ENCODE assay signal across 17 cellular contexts in the genomic region with DNA sequence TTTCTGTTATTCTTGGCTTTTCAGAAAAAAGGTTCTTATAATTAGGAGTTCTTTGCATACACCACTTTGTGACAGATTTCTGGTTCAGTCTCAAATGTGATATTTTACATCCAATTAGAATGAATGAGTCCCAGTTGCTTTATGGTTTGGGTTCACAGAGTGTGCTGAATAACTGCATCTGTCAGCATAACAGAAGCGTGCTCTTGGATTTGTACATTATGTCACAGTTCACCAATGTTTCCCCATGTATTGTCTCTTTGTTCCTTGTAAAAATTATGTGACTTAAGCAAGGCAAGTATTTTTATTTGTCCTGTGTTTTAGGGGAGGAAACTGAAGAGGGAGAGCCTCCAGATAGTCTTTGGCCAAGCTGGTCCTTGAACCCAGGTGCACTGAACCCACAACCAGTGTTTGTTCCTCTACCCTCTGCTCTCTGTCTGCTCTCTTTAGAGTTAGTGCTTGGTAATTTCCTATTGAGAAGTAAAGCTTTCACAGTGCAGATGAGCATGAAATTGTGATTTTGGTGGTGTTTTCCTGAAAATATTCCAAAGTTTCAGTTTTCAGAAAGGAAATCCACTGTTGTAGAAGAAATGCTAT.
DNase-seq lines count a peak whose midpoint lies in the region; ATAC-seq, FAIRE-seq and TF ChIP-seq lines count a peak whose summit lies in the region.
"Had no signal": no experiment of that assay in that cellular context is flagged by ENCODE, and none has a peak within 500 bp of the region (broad histone marks: within the 10 kb centered on the region; RNA-seq: fewer than 3 reads in every experiment).

No MANE protein-coding gene starts in this region.

- H3K9ac ChIP-seq in endothelial cell of umbilical vein (replicated peaks; ENCODE audit: extremely low read depth, insufficient read depth, low read length) (no peak overlapping the region), MM.1S (ENCODE audit: low read length) (no peak overlapping the region)

- peak; percentile 37 for FAIRE-seq in endothelial cell of umbilical vein (lab: Jason Lieb, UNC)
- FAIRE-seq: GM18507 had no signal

- no peak overlapping the region for H3K4me3 ChIP-seq in LNCaP clone FGC (ENCODE audit: low read depth, low read length)
- H3K4me3 ChIP-seq in endothelial cell of umbilical vein (replicated peaks in 1 of 3; ENCODE audit: insufficient read depth in 1 of 3, low read depth in 1 of 3, low read length in 3 of 3), result no peak overlapping the region
- H3K4me3 ChIP-seq in CD4-positive, alpha-beta memory T cell (ENCODE audit: low read length in 2 of 2), result no peak overlapping the region
- H3K4me3 ChIP-seq in MM.1S (ENCODE audit: low read length), result no peak overlapping the region

- CTCF ChIA-PET in endothelial cell of umbilical vein (lab: Charles Lee), result no interaction called here
- CTCF ChIA-PET in CD4-positive, alpha-beta memory T cell (lab: Charles Lee; ENCODE audit: partially characterized antibody), result no interaction called here

- no peak for TF ChIP-seq POLR2A in endothelial cell of umbilical vein (IDR thresholded peaks at IDR 0.05; ENCODE audit: low read depth, low read length)

- H3K27ac ChIP-seq in endothelial cell of umbilical vein (ENCODE audit: insufficient read depth, low read depth, low read length) (no peak overlapping the region), MM.1S (ENCODE audit: low read length) (no peak overlapping the region)
- H3K27ac ChIP-seq in CD4-positive, alpha-beta memory T cell (ENCODE audit: low read depth, low read length), result no peak overlapping the region
- H3K27ac ChIP-seq: C4-2B had no signal

- DNase-seq in LNCaP clone FGC (ENCODE audit: low read depth), result peak; percentile 75
- no peak for DNase-seq in endothelial cell of umbilical vein (ENCODE audit: low read depth, low spot score)
- DNase-seq in pons (ENCODE audit: low spot score), result peak; percentile 5
- no peak for DNase-seq in CD4-positive, alpha-beta memory T cell
- DNase-seq in natural killer cell treated with Interleukin-12 subunit alpha and Interleukin-12 subunit beta and Interleukin-15 and Interleukin-18, amount 100 ng/mL, for 72 hours (ENCODE audit: low spot score), result no peak
- no peak for DNase-seq in MM.1S
- DNase-seq: ACHN; CD4-positive, alpha-beta T cell; DMS153; DMS79; GDM1; GOT3; H9; KBM-7 had no signal

- peaks cover 0 to 36% (median 28%) of the 10 kb centered on the region in 8 donors for H3K9me3 Mint-ChIP-seq in CD4-positive, alpha-beta memory T cell
- H3K9me3 Mint-ChIP-seq in natural killer cell treated with Interleukin-12 subunit alpha and Interleukin-12 subunit beta and Interleukin-15 and Interleukin-18, amount 100 ng/mL, for 72 hours, result no peaks in the 10 kb centered on the region

- ATAC-seq in natural killer cell treated with Interleukin-12 subunit alpha and Interleukin-12 subunit beta and Interleukin-15 and Interleukin-18, amount 100 ng/mL, for 72 hours, result no peak
- ATAC-seq in GM21786 (IDR thresholded peaks at IDR 0.05; ENCODE audit: unreplicated experiment), result no peak

- H3K36me3 ChIP-seq in endothelial cell of umbilical vein (ENCODE audit: control insufficient read depth in 2 of 2, extremely low read depth in 1 of 2, insufficient read depth in 2 of 2, low read length in 2 of 2) (no peaks in the 10 kb centered on the region), MM.1S (replicated peaks; ENCODE audit: insufficient read depth, low read length) (no peaks in the 10 kb centered on the region)
- H3K36me3 ChIP-seq in CD4-positive, alpha-beta memory T cell (ENCODE audit: insufficient read depth, low read length), result no peaks in the 10 kb centered on the region

- no TSS peak for BruUV-seq in endothelial cell of umbilical vein (replicated peaks; lab: Mats Ljungman, UMichigan)

- H4K20me1 ChIP-seq in endothelial cell of umbilical vein (replicated peaks; ENCODE audit: control insufficient read depth, extremely low read depth, insufficient read depth, low read length) (no peaks in the 10 kb centered on the region), MM.1S (ENCODE audit: insufficient read depth, low read length) (no peaks in the 10 kb centered on the region; the same call in 1 of the 2 replicates)

- no peak overlapping the region for H2AFZ ChIP-seq in endothelial cell of umbilical vein (ENCODE audit: low read depth, low read length)
- H2AFZ ChIP-seq in MM.1S (ENCODE audit: low read length), result no peak overlapping the region

- H3K36me3 Mint-ChIP-seq in CD4-positive, alpha-beta memory T cell, result peaks cover 56 to 77% of the 10 kb centered on the region in 2 donors
- peaks cover 16% of the 10 kb centered on the region for H3K36me3 Mint-ChIP-seq in natural killer cell treated with Interleukin-12 subunit alpha and Interleukin-12 subunit beta and Interleukin-15 and Interleukin-18, amount 100 ng/mL, for 72 hours

- no peak overlapping the region for H3K4me3 Mint-ChIP-seq in CD4-positive, alpha-beta memory T cell
- H3K4me3 Mint-ChIP-seq in natural killer cell treated with Interleukin-12 subunit alpha and Interleukin-12 subunit beta and Interleukin-15 and Interleukin-18, amount 100 ng/mL, for 72 hours, result no peak overlapping the region
- H3K4me3 Mint-ChIP-seq: CD4-positive, alpha-beta T cell; H9 had no signal

- peaks cover 10 to 21% (median 14%) of the 10 kb centered on the region in 4 donors for H3K4me1 Mint-ChIP-seq in CD4-positive, alpha-beta memory T cell
- peaks cover 20 to 30% of the 10 kb centered on the region in 2 donors for H3K4me1 Mint-ChIP-seq in natural killer cell treated with Interleukin-12 subunit alpha and Interleukin-12 subunit beta and Interleukin-15 and Interleukin-18, amount 100 ng/mL, for 72 hours (ENCODE audit: low read depth in 2 of 2)

- no peaks in the 10 kb centered on the region for H3K4me1 ChIP-seq in endothelial cell of umbilical vein (ENCODE audit: control insufficient read depth, extremely low read depth, insufficient read depth, low read length)
- H3K4me1 ChIP-seq in CD4-positive, alpha-beta memory T cell (ENCODE audit: insufficient read depth, low read length), result no peaks in the 10 kb centered on the region
- H3K4me1 ChIP-seq in MM.1S (ENCODE audit: low read length), result no peaks in the 10 kb centered on the region

- H3K9me1 ChIP-seq in endothelial cell of umbilical vein (replicated peaks; ENCODE audit: control insufficient read depth, extremely low read depth, insufficient read depth, low read length), result no peaks in the 10 kb centered on the region

- H3K4me2 ChIP-seq in endothelial cell of umbilical vein (ENCODE audit: insufficient read depth, low read length) (no peak overlapping the region), MM.1S (ENCODE audit: low read depth, low read length) (no peak overlapping the region)

- no peaks in the 10 kb centered on the region for H3F3A ChIP-seq in MM.1S (ENCODE audit: insufficient read depth, low read length)

- H3K9me2 ChIP-seq in MM.1S (replicated peaks; ENCODE audit: insufficient read depth, low read length), result no peaks in the 10 kb centered on the region

- no peaks in the 10 kb centered on the region for H3K27me3 Mint-ChIP-seq in CD4-positive, alpha-beta memory T cell
- no peaks in the 10 kb centered on the region for H3K27me3 Mint-ChIP-seq in natural killer cell treated with Interleukin-12 subunit alpha and Interleukin-12 subunit beta and Interleukin-15 and Interleukin-18, amount 100 ng/mL, for 72 hours
- H3K27me3 Mint-ChIP-seq: CD4-positive, alpha-beta T cell had no signal

- intact Hi-C loops in endothelial cell of umbilical vein (cut with micrococcal nuclease), result no loop called here
- intact Hi-C loops in CD4-positive, alpha-beta memory T cell (cut with micrococcal nuclease), result no loop called here

- POLR2A ChIA-PET in endothelial cell of umbilical vein (lab: Charles Lee), result no interaction called here
- POLR2A ChIA-PET in CD4-positive, alpha-beta memory T cell (lab: Charles Lee; ENCODE audit: partially characterized antibody), result no interaction called here

- H3K27me3 ChIP-seq in endothelial cell of umbilical vein (ENCODE audit: control insufficient read depth in 2 of 2, insufficient read depth in 2 of 2, low read length in 2 of 2) (no peaks in the 10 kb centered on the region), MM.1S (replicated peaks; ENCODE audit: insufficient read depth, low read length) (no peaks in the 10 kb centered on the region)
- H3K27me3 ChIP-seq in CD4-positive, alpha-beta memory T cell (ENCODE audit: insufficient read depth, low read length), result no peaks in the 10 kb centered on the region

- dilution Hi-C loops in endothelial cell of umbilical vein (cut with MboI; ENCODE audit: extremely low pct_ligation_motif_present, low sequenced_read_pairs), result no loop called here

- no peaks in the 10 kb centered on the region for H3K79me2 ChIP-seq in endothelial cell of umbilical vein (ENCODE audit: control insufficient read depth, insufficient read depth, low read length)
- peaks cover 22% of the 10 kb centered on the region for H3K79me2 ChIP-seq in MM.1S (ENCODE audit: low read length)

- no peak for TF ChIP-seq CTCF in LNCaP clone FGC (IDR thresholded peaks at IDR 0.05; ENCODE audit: control insufficient read depth, extremely low read depth, insufficient read depth)
- TF ChIP-seq CTCF in endothelial cell of umbilical vein (IDR thresholded peaks at IDR 0.05; ENCODE audit: extremely low read depth in 1 of 2, insufficient read depth in 1 of 2, low read depth in 1 of 2, low read length in 2 of 2), result no peak
- no peak for TF ChIP-seq CTCF in MM.1S (IDR thresholded peaks at IDR 0.05; ENCODE audit: low read length)

- H3K9me3 ChIP-seq in endothelial cell of umbilical vein (replicated peaks; ENCODE audit: control insufficient read depth, insufficient read depth, low read length) (no peaks in the 10 kb centered on the region), MM.1S (replicated peaks; ENCODE audit: insufficient read depth, low read length) (no peaks in the 10 kb centered on the region)
- peaks cover 0 to 24% of the 10 kb centered on the region in 2 donors for H3K9me3 ChIP-seq in CD4-positive, alpha-beta memory T cell (ENCODE audit: control insufficient read depth in 1 of 2, low read length in 2 of 2)

- H3K27ac Mint-ChIP-seq in CD4-positive, alpha-beta memory T cell, result no peak overlapping the region
- no peak overlapping the region for H3K27ac Mint-ChIP-seq in natural killer cell treated with Interleukin-12 subunit alpha and Interleukin-12 subunit beta and Interleukin-15 and Interleukin-18, amount 100 ng/mL, for 72 hours
- H3K27ac Mint-ChIP-seq: CD4-positive, alpha-beta T cell; H9 had no signal

TF ChIP-seq in endothelial cell of umbilical vein, 7 proteins besides CTCF, POLR2A, EP300 and RAD21 (continues in another document):
- no peak for TF ChIP-seq EZH2 (IDR thresholded peaks at IDR 0.05; ENCODE audit: borderline replicate concordance, low read depth, low read length, severe bottlenecking)
- TF ChIP-seq POLR2AphosphoS5 (IDR thresholded peaks at IDR 0.05; ENCODE audit: insufficient read depth, low read depth, low read length), result no peak
- TF ChIP-seq MYC (IDR thresholded peaks at IDR 0.05; ENCODE audit: low read depth, low read length), result no peak
- no peak for TF ChIP-seq GATA2 (IDR thresholded peaks at IDR 0.05; ENCODE audit: insufficient read depth, insufficient read length, low read depth, low read length)
- TF ChIP-seq, protein P1, sequence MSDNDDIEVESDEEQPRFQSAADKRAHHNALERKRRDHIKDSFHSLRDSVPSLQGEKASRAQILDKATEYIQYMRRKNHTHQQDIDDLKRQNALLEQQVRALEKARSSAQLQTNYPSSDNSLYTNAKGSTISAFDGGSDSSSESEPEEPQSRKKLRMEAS (IDR thresholded peaks at IDR 0.05; ENCODE audit: insufficient read depth, insufficient read length), result no peak

Comparison
In these comparisons a context has a peak if more than half of its experiments do, and no peak if none do; other contexts are left out.
1. DNase-seq: peak in LNCaP clone FGC (single experiment) and pons (single experiment); none in endothelial cell of umbilical vein (single experiment), CD4-positive, alpha-beta memory T cell (0 of 5), natural killer cell treated with Interleukin-12 subunit alpha and Interleukin-12 subunit beta and Interleukin-15 and Interleukin-18, amount 100 ng/mL, for 72 hours (single experiment) and MM.1S (single experiment).